21 cellular contexts compared by ENCODE assay signal in genomic region chr9:74662616-74663015, GRCh38.
A peak's percentile ranks its signal among the peaks of the same experiment; 100 is the strongest.
DNase-seq lines count a peak whose midpoint lies in the region; ATAC-seq, FAIRE-seq and TF ChIP-seq lines count a peak whose summit lies in the region.
"Had no signal": no experiment of that assay in that cellular context is flagged by ENCODE, and none has a peak within 500 bp of the region (broad histone marks: within the 10 kb centered on the region; RNA-seq: fewer than 3 reads in every experiment).

No MANE protein-coding gene starts in this region.

- intact Hi-C loops in adrenal gland (cut with DNase I) = no loop called here

- ATAC-seq in A549 (no peak), HG03520 (IDR thresholded peaks at IDR 0.05; ENCODE audit: unreplicated experiment) (no peak)
- ATAC-seq: CD8-positive, alpha-beta T cell; HepG2 had no signal

- TF ChIP-seq POLR2A in A549 (IDR thresholded peaks at IDR 0.05; ENCODE audit: low read length) (no peak), adrenal gland (IDR thresholded peaks at IDR 0.05) (no peak)

- no peaks in the 10 kb centered on the region for H3K27me3 Mint-ChIP-seq in neural progenitor cell (ENCODE audit: insufficient read depth, low read depth)
- H3K27me3 Mint-ChIP-seq: B cell had no signal

- H3K4me2 ChIP-seq in A549 (no peak overlapping the region), Karpas-422 (ENCODE audit: low read depth, low read length, poor library complexity, severe bottlenecking) (peak overlapping the region; percentile 25), neural progenitor cell (no peak overlapping the region)
- H3K4me2 ChIP-seq: BLaER1 treated with 17β-estradiol and CSF1 and Interleukin-3, amounts not matched to agents 10 nM and 100 nM had no signal

- H3K36me3 Mint-ChIP-seq in neural progenitor cell = no peaks in the 10 kb centered on the region
- H3K36me3 Mint-ChIP-seq: CD8-positive, alpha-beta T cell; IgD-negative memory B cell had no signal

- H3K27ac ChIP-seq in A549 = no peak overlapping the region
- H3K27ac ChIP-seq in Karpas-422 (ENCODE audit: low read length) = no peak overlapping the region
- H3K27ac ChIP-seq in neural progenitor cell = no peak overlapping the region
- H3K27ac ChIP-seq in adrenal gland = no peak overlapping the region
- H3K27ac ChIP-seq: BLaER1 treated with 17β-estradiol and CSF1 and Interleukin-3, amounts not matched to agents 10 nM and 100 nM; GM23248 had no signal

- no peaks in the 10 kb centered on the region for H3K9me3 Mint-ChIP-seq in neural progenitor cell
- H3K9me3 Mint-ChIP-seq: CD8-positive, alpha-beta T cell; IgD-negative memory B cell had no signal

- no peaks in the 10 kb centered on the region for H3K36me3 ChIP-seq in Karpas-422 (ENCODE audit: insufficient read depth, low read length)
- H3K36me3 ChIP-seq in endocrine pancreas (ENCODE audit: control insufficient read depth, insufficient read depth, low read length) = no peaks in the 10 kb centered on the region
- no peaks in the 10 kb centered on the region for H3K36me3 ChIP-seq in neural progenitor cell
- H3K36me3 ChIP-seq in adrenal gland (replicated peaks in 1 of 2) = no peaks in the 10 kb centered on the region
- H3K36me3 ChIP-seq: HAP-1 had no signal

- H3K4me1 ChIP-seq in A549 = no peaks in the 10 kb centered on the region
- H3K4me1 ChIP-seq in Karpas-422 (ENCODE audit: low read length) = peaks cover 11% of the 10 kb centered on the region
- peaks cover 3% of the 10 kb centered on the region for H3K4me1 ChIP-seq in endocrine pancreas (ENCODE audit: control insufficient read depth, insufficient read depth, low read length)
- no peaks in the 10 kb centered on the region for H3K4me1 ChIP-seq in neural progenitor cell
- no peaks in the 10 kb centered on the region for H3K4me1 ChIP-seq in adrenal gland (replicated peaks in 1 of 2)
- H3K4me1 ChIP-seq: BLaER1 treated with 17β-estradiol and CSF1 and Interleukin-3, amounts not matched to agents 10 nM and 100 nM; HAP-1 had no signal

- H3K27me3 ChIP-seq in Karpas-422 (ENCODE audit: low read length) = no peaks in the 10 kb centered on the region
- H3K27me3 ChIP-seq in endocrine pancreas (ENCODE audit: control insufficient read depth, insufficient read depth, low read length) = no peaks in the 10 kb centered on the region
- H3K27me3 ChIP-seq in neural progenitor cell = no peaks in the 10 kb centered on the region
- no peaks in the 10 kb centered on the region for H3K27me3 ChIP-seq in adrenal gland
- H3K27me3 ChIP-seq: BLaER1 treated with 17β-estradiol and CSF1 and Interleukin-3, amounts not matched to agents 10 nM and 100 nM had no signal

- no peak overlapping the region for H3K9ac ChIP-seq in Karpas-422 (ENCODE audit: low read length)
- peak overlapping the region; percentile 13 for H3K9ac ChIP-seq in endocrine pancreas (ENCODE audit: control insufficient read depth, insufficient read depth, low read length)
- H3K9ac ChIP-seq in neural progenitor cell = no peak overlapping the region
- H3K9ac ChIP-seq: BLaER1 treated with 17β-estradiol and CSF1 and Interleukin-3, amounts not matched to agents 10 nM and 100 nM; GM23248 had no signal

- peak overlapping the region; percentile 2 for H3K27ac Mint-ChIP-seq in neural progenitor cell
- H3K27ac Mint-ChIP-seq: B cell; CD8-positive, alpha-beta T cell had no signal

- H3K4me1 Mint-ChIP-seq in neural progenitor cell = peaks cover 12% of the 10 kb centered on the region
- H3K4me1 Mint-ChIP-seq: B cell, IgD-negative memory B cell had no signal

- no peak overlapping the region for H3K4me3 ChIP-seq in A549
- H3K4me3 ChIP-seq in Karpas-422 (ENCODE audit: low read length) = no peak overlapping the region
- peak overlapping the region; percentile 16 for H3K4me3 ChIP-seq in endocrine pancreas (ENCODE audit: control insufficient read depth, insufficient read depth, low read length)
- H3K4me3 ChIP-seq in neural progenitor cell = no peak overlapping the region
- H3K4me3 ChIP-seq in adrenal gland = no peak overlapping the region
- H3K4me3 ChIP-seq: BLaER1 treated with 17β-estradiol and CSF1 and Interleukin-3, amounts not matched to agents 10 nM and 100 nM; GM23248; HAP-1 had no signal

- TF ChIP-seq CTCF in A549 (IDR thresholded peaks at IDR 0.05) (no peak), neural progenitor cell (IDR thresholded peaks at IDR 0.05) (no peak), adrenal gland (IDR thresholded peaks at IDR 0.05) (no peak)

- H3F3A ChIP-seq in neural progenitor cell (ENCODE audit: low read depth) = no peaks in the 10 kb centered on the region

- FAIRE-seq in A549 (lab: Jason Lieb, UNC) = no peak
- FAIRE-seq: G401.6, GM12891, HepG2 had no signal

- H4K20me1 ChIP-seq in Karpas-422 (ENCODE audit: insufficient read depth, low read depth, low read length) (no peaks in the 10 kb centered on the region), neural progenitor cell (ENCODE audit: low read depth) (no peaks in the 10 kb centered on the region)
- H4K20me1 ChIP-seq: BLaER1 treated with 17β-estradiol and CSF1 and Interleukin-3, amounts not matched to agents 10 nM and 100 nM had no signal

- no peak for TF ChIP-seq EP300 in A549 (IDR thresholded peaks at IDR 0.05)

- no peaks in the 10 kb centered on the region for H3K9me2 ChIP-seq in Karpas-422 (replicated peaks; ENCODE audit: insufficient read depth, low read length)

- no peaks in the 10 kb centered on the region for H3K79me2 ChIP-seq in Karpas-422 (ENCODE audit: low read length)
- H3K79me2 ChIP-seq in neural progenitor cell (ENCODE audit: low read depth) = no peaks in the 10 kb centered on the region

- CTCF ChIA-PET in A549 (lab: Yijun Ruan, JAX) = interaction anchor here (1.1 to 1.6 kb wide), 2 partner anchors 14 to 19 kb away, joined by 3 read pairs; no protein-coding TSS in a partner anchor

- H2AFZ ChIP-seq in Karpas-422 (ENCODE audit: low read length) (no peak overlapping the region), neural progenitor cell (replicated peaks) (no peak overlapping the region)
- H2AFZ ChIP-seq: GM23248 had no signal

- 63% methylated on average over 7 of the region's 7 CpGs for WGBS in A549 (ENCODE audit: missing lambda C conversion rate)
- WGBS in adrenal gland, 4 donors = 80 to 86% (median 85%) methylated on average over 7 of the region's 7 CpGs

- H3K4me3 Mint-ChIP-seq in neural progenitor cell = no peak overlapping the region
- H3K4me3 Mint-ChIP-seq: B cell; CD8-positive, alpha-beta T cell; IgD-negative memory B cell had no signal

- DNase-seq in A549 (ENCODE audit: low read depth in 1 of 2, low spot score in 1 of 2) (no peak), Karpas-422 (peak; percentile 63), neural progenitor cell (ENCODE audit: low spot score) (no peak), activated gamma-delta T cell treated with Interleukin-2 at 50 U/mL for 16 hours (no peak), SHP77 (lab: John Stamatoyannopoulos, UW) (no peak), adrenal gland (no peak)
- DNase-seq: 8988T; Calu3; CD8-positive, alpha-beta T cell; DMS79 treated with DMSO at 0.1 percent for 48 hours; EL; GM23248 had no signal

- H3K9me3 ChIP-seq in A549 (no peaks in the 10 kb centered on the region; the same call in 2 of the 3 replicates), Karpas-422 (ENCODE audit: low read length) (no peaks in the 10 kb centered on the region), endocrine pancreas (ENCODE audit: control insufficient read depth, low read length) (no peaks in the 10 kb centered on the region), neural progenitor cell (ENCODE audit: low read depth) (no peaks in the 10 kb centered on the region), adrenal gland (replicated peaks in 1 of 3) (no peaks in the 10 kb centered on the region)
- H3K9me3 ChIP-seq: BLaER1 treated with 17β-estradiol and CSF1 and Interleukin-3, amounts not matched to agents 10 nM and 100 nM; HAP-1 had no signal

- POLR2A ChIA-PET in A549 (lab: Yijun Ruan, JAX) = no interaction called here

- no peak for TF ChIP-seq RAD21 in A549 (conservative IDR thresholded peaks at IDR 0.05 in 1 of 2, IDR thresholded peaks at IDR 0.05 in 1 of 2)

TF ChIP-seq in A549, 52 proteins besides CTCF, POLR2A, EP300 and RAD21:
- TF ChIP-seq MAFK (IDR thresholded peaks at IDR 0.05; ENCODE audit: partially characterized antibody) (peak; percentile 32), ZC3H11A (IDR thresholded peaks at IDR 0.05) (no peak)
